ENCODE assay signal across 16 cellular contexts in the genomic region with DNA sequence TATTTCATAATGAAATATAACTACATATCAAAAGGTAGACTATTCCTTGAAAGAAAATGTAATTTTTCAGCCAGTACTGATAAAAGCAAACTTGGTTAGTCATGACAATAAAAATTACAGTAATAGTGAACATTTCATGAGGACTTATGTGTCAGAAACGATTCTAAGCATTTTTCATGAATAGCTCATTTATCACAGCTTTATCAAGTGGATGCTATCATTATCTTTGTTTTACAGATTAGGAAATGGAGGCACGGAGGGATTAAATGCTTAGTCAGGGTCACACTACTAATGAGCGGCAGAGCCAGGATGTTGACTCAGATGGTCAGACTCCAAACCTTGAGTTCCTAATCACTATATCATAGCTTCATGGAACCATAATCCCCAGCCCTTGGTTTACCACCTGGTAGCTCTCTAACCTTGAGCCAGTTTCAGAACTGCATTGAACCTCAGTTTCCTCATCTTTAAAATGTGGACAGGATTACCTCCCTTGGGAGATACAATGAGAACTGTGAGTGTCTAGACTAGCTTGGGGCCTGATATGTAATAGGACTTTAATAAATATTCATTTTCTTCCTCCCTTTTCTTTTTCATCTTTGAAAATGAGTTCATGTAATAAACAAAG.
A peak's percentile ranks its signal among the peaks of the same experiment; 100 is the strongest.
DNase-seq lines count a peak whose midpoint lies in the region; ATAC-seq, FAIRE-seq and TF ChIP-seq lines count a peak whose summit lies in the region.
"Had no signal": no experiment of that assay in that cellular context is flagged by ENCODE, and none has a peak within 500 bp of the region (broad histone marks: within the 10 kb centered on the region; RNA-seq: fewer than 3 reads in every experiment).

No MANE protein-coding gene starts in this region.

- WGBS in GM23248 (ENCODE audit: low coverage in 1 of 2, low lambda C conversion rate in 2 of 2, missing lambda C conversion rate in 2 of 2), 2 experiments = 1% methylated on average over 3 of the region's 3 CpGs
- WGBS in trophoblast cell (ENCODE audit: extremely low coverage, insufficient coverage, insufficient read length) = no CpG with 5 or more reads among the region's 3 CpGs

- intact Hi-C loops in endothelial cell of umbilical vein (cut with micrococcal nuclease) = loop anchor here (1.0 to 5.0 kb wide), 5 partner anchors 16 to 182 kb away; no protein-coding TSS in a partner anchor
- intact Hi-C loops in naive thymus-derived CD4-positive, alpha-beta T cell (cut with micrococcal nuclease) = no loop called here

- POLR2A ChIA-PET in endothelial cell of umbilical vein (lab: Charles Lee) = interaction anchor here (0.6 kb wide), 2 partner anchors 28 to 181 kb away, joined by 3 to 6 read pairs; no protein-coding TSS in a partner anchor
- POLR2A ChIA-PET in naive thymus-derived CD4-positive, alpha-beta T cell (lab: Charles Lee) = interaction anchor here (0.9 kb wide), 1 partner anchor 25 kb away, joined by 4 read pairs; no protein-coding TSS in a partner anchor

- ATAC-seq in naive thymus-derived CD4-positive, alpha-beta T cell = no peak
- ATAC-seq in GM21619 (IDR thresholded peaks at IDR 0.05; ENCODE audit: unreplicated experiment) = no peak

- no peak overlapping the region for H4K12ac ChIP-seq in trophoblast cell (ENCODE audit: low read depth, low read length)

- H3K36me3 Mint-ChIP-seq in naive thymus-derived CD4-positive, alpha-beta T cell = peaks cover 0 to 19% (median 0%) of the 10 kb centered on the region in 5 donors

- no peak overlapping the region for H2BK120ac ChIP-seq in trophoblast cell (ENCODE audit: insufficient read depth, low read length, poor library complexity)

- H3K4me2 ChIP-seq in GM23248 (ENCODE audit: unreplicated experiment) (peak overlapping the region; percentile 22), endothelial cell of umbilical vein (ENCODE audit: insufficient read depth, low read length) (peak overlapping the region; percentile 49), trophoblast cell (ENCODE audit: low read length) (no peak overlapping the region)

- peaks cover 11 to 48% (median 29%) of the 10 kb centered on the region in 7 donors for H3K4me1 Mint-ChIP-seq in naive thymus-derived CD4-positive, alpha-beta T cell

- CTCF ChIA-PET in endothelial cell of umbilical vein (lab: Charles Lee) = interaction anchor here (0.7 to 1.8 kb wide), 19 partner anchors 10 to 192 kb away, joined by 3 to 8 read pairs (median 4); a partner anchor contains a TSS
- CTCF ChIA-PET in naive thymus-derived CD4-positive, alpha-beta T cell (lab: Charles Lee) = interaction anchor here (0.9 kb wide), 1 partner anchor 11 kb away, joined by 3 read pairs; no protein-coding TSS in a partner anchor

- no peaks in the 10 kb centered on the region for H3K27me3 Mint-ChIP-seq in naive thymus-derived CD4-positive, alpha-beta T cell

- no peaks in the 10 kb centered on the region for H3K9me1 ChIP-seq in endothelial cell of umbilical vein (replicated peaks; ENCODE audit: control insufficient read depth, extremely low read depth, insufficient read depth, low read length)

- no peak for TF ChIP-seq POLR2A in endothelial cell of umbilical vein (IDR thresholded peaks at IDR 0.05; ENCODE audit: low read depth, low read length)

- H2BK5ac ChIP-seq in trophoblast cell (ENCODE audit: low read depth, low read length, poor library complexity) = no peak overlapping the region

- TF ChIP-seq CTCF in endothelial cell of umbilical vein (IDR thresholded peaks at IDR 0.05; ENCODE audit: extremely low read depth in 1 of 2, insufficient read depth in 1 of 2, low read depth in 1 of 2, low read length in 2 of 2) = no peak

- H3K14ac ChIP-seq in trophoblast cell (ENCODE audit: low read length) = no peak overlapping the region

- no peak overlapping the region for H3K4ac ChIP-seq in trophoblast cell (ENCODE audit: low read depth, low read length)

- no peaks in the 10 kb centered on the region for H3K79me1 ChIP-seq in trophoblast cell (ENCODE audit: low read length)

- no peak overlapping the region for H3K4me3 ChIP-seq in GM23248
- H3K4me3 ChIP-seq in endothelial cell of umbilical vein (replicated peaks in 1 of 3; ENCODE audit: insufficient read depth in 1 of 3, low read depth in 1 of 3, low read length in 3 of 3) = peak overlapping the region in 1 of 3 experiments; percentile 6
- no peak overlapping the region for H3K4me3 ChIP-seq in trophoblast cell (ENCODE audit: low read depth, low read length)
- H3K4me3 ChIP-seq in naive thymus-derived CD4-positive, alpha-beta T cell (ENCODE audit: low read length) = no peak overlapping the region
- H3K4me3 ChIP-seq: prostate gland had no signal

- H3K27ac ChIP-seq in GM23248 (peak overlapping the region; percentile 31), endothelial cell of umbilical vein (ENCODE audit: insufficient read depth, low read depth, low read length) (peak overlapping the region; percentile 82), trophoblast cell (ENCODE audit: low read depth, low read length) (no peak overlapping the region)
- no peak overlapping the region for H3K27ac ChIP-seq in naive thymus-derived CD4-positive, alpha-beta T cell (ENCODE audit: low read depth, low read length)
- H3K27ac ChIP-seq: prostate gland had no signal

- H3K4me1 ChIP-seq in GM23248 (ENCODE audit: insufficient read depth) (peaks cover 35% of the 10 kb centered on the region), endothelial cell of umbilical vein (ENCODE audit: control insufficient read depth, extremely low read depth, insufficient read depth, low read length) (peaks cover 46% of the 10 kb centered on the region), trophoblast cell (ENCODE audit: control insufficient read depth in 1 of 2, insufficient read depth in 2 of 2, low read length in 2 of 2) (peaks cover under 1 to 5% of the 10 kb centered on the region in 2 experiments)
- peaks cover 0 to 4% of the 10 kb centered on the region in 2 donors for H3K4me1 ChIP-seq in naive thymus-derived CD4-positive, alpha-beta T cell (ENCODE audit: control insufficient read depth in 2 of 2, insufficient read depth in 2 of 2, low read length in 2 of 2)
- H3K4me1 ChIP-seq: prostate gland had no signal

- H3K9ac ChIP-seq in GM23248 (no peak overlapping the region), endothelial cell of umbilical vein (replicated peaks; ENCODE audit: extremely low read depth, insufficient read depth, low read length) (peak overlapping the region; percentile 48), trophoblast cell (ENCODE audit: low read length) (no peak overlapping the region)

- dilution Hi-C loops in endothelial cell of umbilical vein (cut with MboI; ENCODE audit: extremely low pct_ligation_motif_present, low sequenced_read_pairs) = no loop called here

- no peak overlapping the region for H2BK12ac ChIP-seq in trophoblast cell (ENCODE audit: low read length)

- no peak overlapping the region for H4K8ac ChIP-seq in trophoblast cell (ENCODE audit: low read depth, low read length)

- H4K20me1 ChIP-seq in GM23248 (ENCODE audit: insufficient read depth) (no peaks in the 10 kb centered on the region), endothelial cell of umbilical vein (replicated peaks; ENCODE audit: control insufficient read depth, extremely low read depth, insufficient read depth, low read length) (no peaks in the 10 kb centered on the region)

- no peaks in the 10 kb centered on the region for H3K79me2 ChIP-seq in GM23248 (ENCODE audit: insufficient read depth)
- H3K79me2 ChIP-seq in endothelial cell of umbilical vein (ENCODE audit: control insufficient read depth, insufficient read depth, low read length) = peaks cover 46% of the 10 kb centered on the region
- no peaks in the 10 kb centered on the region for H3K79me2 ChIP-seq in trophoblast cell (ENCODE audit: control insufficient read depth, insufficient read depth, low read length, poor library complexity)

- H3K9me3 ChIP-seq in GM23248 (ENCODE audit: low read depth) (no peaks in the 10 kb centered on the region), endothelial cell of umbilical vein (replicated peaks; ENCODE audit: control insufficient read depth, insufficient read depth, low read length) (no peaks in the 10 kb centered on the region), trophoblast cell (ENCODE audit: insufficient read depth, low read depth, low read length) (no peaks in the 10 kb centered on the region)
- H3K9me3 ChIP-seq in naive thymus-derived CD4-positive, alpha-beta T cell (ENCODE audit: control insufficient read depth in 2 of 3, low read length in 3 of 3) = no peaks in the 10 kb centered on the region
- H3K9me3 ChIP-seq: prostate gland had no signal

- no peak overlapping the region for H3K23ac ChIP-seq in trophoblast cell (ENCODE audit: low read length)

- H3K4me3 Mint-ChIP-seq in naive thymus-derived CD4-positive, alpha-beta T cell = peak overlapping the region in 1 of 10 donors; percentile 10
- H3K4me3 Mint-ChIP-seq: activated T-helper 1 cell treated with anti-CD3 and anti-CD28 coated beads, Interleukin-12 subunit alpha, Interleukin-12 subunit beta, Interleukin-2, Interleukin-4 antibody, amounts not matched to agents 30 ng/mL and 10 ng/mL and 1 ng/mL, durations not matched to agents 14 hours and 24 hours and 36 hours had no signal

- H3K9me3 Mint-ChIP-seq in naive thymus-derived CD4-positive, alpha-beta T cell = peaks cover 0 to 1% (median 0%) of the 10 kb centered on the region in 11 donors
- H3K9me3 Mint-ChIP-seq: activated T-helper 1 cell treated with anti-CD3 and anti-CD28 coated beads, Interleukin-12 subunit alpha, Interleukin-12 subunit beta, Interleukin-2, Interleukin-4 antibody, amounts not matched to agents 30 ng/mL and 10 ng/mL and 1 ng/mL, durations not matched to agents 14 hours and 24 hours and 36 hours had no signal

- H2AK5ac ChIP-seq in trophoblast cell (ENCODE audit: low read length) = no peak overlapping the region

- H3K36me3 ChIP-seq in GM23248 (ENCODE audit: low read depth) = no peaks in the 10 kb centered on the region
- H3K36me3 ChIP-seq in endothelial cell of umbilical vein (ENCODE audit: control insufficient read depth in 2 of 2, extremely low read depth in 1 of 2, insufficient read depth in 2 of 2, low read length in 2 of 2) = no peaks in the 10 kb centered on the region
- no peaks in the 10 kb centered on the region for H3K36me3 ChIP-seq in trophoblast cell (ENCODE audit: control insufficient read depth in 1 of 2, insufficient read depth in 2 of 2, low read length in 2 of 2)
- H3K36me3 ChIP-seq in naive thymus-derived CD4-positive, alpha-beta T cell (ENCODE audit: control insufficient read depth in 2 of 3, insufficient read depth in 3 of 3, low read length in 3 of 3) = no peaks in the 10 kb centered on the region
- H3K36me3 ChIP-seq: prostate gland had no signal

- peak; percentile 80 for DNase-seq in GM23248
- DNase-seq in RPMI7951 (ENCODE audit: low read depth) = peak; percentile 65
- peak; percentile 89 for DNase-seq in endothelial cell of umbilical vein (ENCODE audit: low read depth, low spot score)
- peak; percentile 70 to 89 for DNase-seq in trophoblast cell
- no peak for DNase-seq in NCI-H748 treated with DMSO at 0.1 percent for 48 hours (lab: John Stamatoyannopoulos, UW)
- no peak for DNase-seq in naive thymus-derived CD4-positive, alpha-beta T cell
- DNase-seq in GM19239 (ENCODE audit: insufficient read length, low spot score) = no peak
- DNase-seq: hypothalamus, midbrain, SHP77, substantia nigra had no signal

- H3K27me3 ChIP-seq in GM23248 (replicated peaks; ENCODE audit: insufficient read depth) = no peaks in the 10 kb centered on the region
- no peaks in the 10 kb centered on the region for H3K27me3 ChIP-seq in endothelial cell of umbilical vein (ENCODE audit: control insufficient read depth in 2 of 2, insufficient read depth in 2 of 2, low read length in 2 of 2)
- no peaks in the 10 kb centered on the region for H3K27me3 ChIP-seq in trophoblast cell (ENCODE audit: insufficient read depth, low read length)
- H3K27me3 ChIP-seq in naive thymus-derived CD4-positive, alpha-beta T cell (ENCODE audit: control insufficient read depth in 2 of 2, insufficient read depth in 2 of 2, low read length in 2 of 2) = no peaks in the 10 kb centered on the region

- H4K91ac ChIP-seq in trophoblast cell (ENCODE audit: low read depth, low read length) = no peak overlapping the region

- H3K18ac ChIP-seq in trophoblast cell (ENCODE audit: low read length) = no peak overlapping the region

- peak; percentile 86 for FAIRE-seq in endothelial cell of umbilical vein (lab: Jason Lieb, UNC)
- no peak for FAIRE-seq in GM19239 (lab: Jason Lieb, UNC)
- FAIRE-seq: colon, GM12892 had no signal

- H3F3A ChIP-seq in GM23248 (ENCODE audit: insufficient read depth) = peaks cover 34% of the 10 kb centered on the region

- peak overlapping the region in 1 of 9 donors; percentile 33 for H3K27ac Mint-ChIP-seq in naive thymus-derived CD4-positive, alpha-beta T cell
- H3K27ac Mint-ChIP-seq: activated T-helper 1 cell treated with anti-CD3 and anti-CD28 coated beads, Interleukin-12 subunit alpha, Interleukin-12 subunit beta, Interleukin-2, Interleukin-4 antibody, amounts not matched to agents 30 ng/mL and 10 ng/mL and 1 ng/mL, durations not matched to agents 14 hours and 24 hours and 36 hours had no signal

- TSS peak; percentile 86 for BruUV-seq in endothelial cell of umbilical vein (replicated peaks; lab: Mats Ljungman, UMichigan)

- in situ Hi-C loops in GM23248 (cut with MboI) = no loop called here

- no peaks in the 10 kb centered on the region for H3K9me2 ChIP-seq in GM23248 (ENCODE audit: insufficient read depth)

- H2AFZ ChIP-seq in GM23248 (no peak overlapping the region), endothelial cell of umbilical vein (ENCODE audit: low read depth, low read length) (no peak overlapping the region), trophoblast cell (ENCODE audit: insufficient read depth, low read length, poor library complexity) (no peak overlapping the region)

Comparison
In these comparisons a context has a peak if more than half of its experiments do, and no peak if none do; other contexts are left out.
1. DNase-seq: peak in GM23248 (single experiment), RPMI7951 (single experiment), endothelial cell of umbilical vein (single experiment) and trophoblast cell (2 of 2); none in NCI-H748 treated with DMSO at 0.1 percent for 48 hours (single experiment), naive thymus-derived CD4-positive, alpha-beta T cell (0 of 9) and GM19239 (single experiment).
2. H3K27ac ChIP-seq: peak in GM23248 (single experiment) and endothelial cell of umbilical vein (single experiment); none in trophoblast cell (single experiment) and naive thymus-derived CD4-positive, alpha-beta T cell (single experiment).